8 cellular contexts compared by ENCODE assay signal in the genomic region with DNA sequence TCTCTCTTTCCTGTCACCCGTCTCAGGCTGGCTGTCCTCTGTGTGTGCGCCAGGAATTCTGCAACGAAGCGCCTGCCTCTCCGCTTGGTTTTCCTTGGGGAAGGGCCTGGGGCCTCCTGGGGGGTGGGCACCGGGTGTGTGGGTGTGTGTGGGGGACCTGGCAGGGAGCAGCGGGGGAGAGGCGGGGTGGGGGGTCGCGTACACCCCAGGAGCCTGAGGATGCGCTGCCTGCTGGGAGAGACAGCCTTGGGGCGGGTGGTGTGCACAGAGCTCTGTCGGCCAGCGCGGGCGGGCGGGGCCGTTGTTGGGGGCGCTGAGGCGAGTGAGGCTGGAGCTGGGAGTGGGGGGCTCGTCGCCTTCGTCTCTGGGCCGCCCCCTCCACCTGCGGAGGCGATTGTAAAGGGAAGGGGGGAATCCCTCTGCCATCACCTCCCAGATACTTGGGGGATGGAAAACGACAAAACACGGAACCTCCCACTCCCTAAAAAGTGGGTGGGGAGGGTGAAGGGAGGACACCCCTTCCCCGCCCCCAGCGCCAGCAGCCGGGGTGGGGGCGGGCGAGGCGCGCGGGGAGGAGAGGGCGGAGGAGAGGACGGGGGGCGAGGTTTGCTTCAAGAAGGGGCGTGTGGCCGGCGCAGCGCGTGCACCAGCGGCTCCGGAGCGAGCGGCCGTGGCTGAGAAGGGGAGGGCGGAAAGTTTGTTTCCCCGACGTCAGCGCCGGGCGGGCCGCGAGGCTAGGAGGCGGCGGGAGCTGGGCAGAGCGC. TPM values are rescaled to one million over a fixed set of nuclear protein-coding genes. Genes with fewer than 3 reads are reported as not detected.
DNase-seq lines count a peak whose midpoint lies in the region; ATAC-seq and TF ChIP-seq lines count a peak whose summit lies in the region.

PRRX2 (plus strand) TSS at position 640 of the 764 bp plus-strand sequence. CDS start 221 bp downstream, outside the sequence.

- peak within 1 kb of the TSS; percentile 76 for H3K4me3 ChIP-seq in AG04449 (ENCODE audit: low read depth, low read length)
- H3K4me3 ChIP-seq in adipocyte (ENCODE audit: low read length) = peak within 1 kb of the TSS; percentile 78
- H3K4me3 ChIP-seq in OCI-LY7 (ENCODE audit: low read depth, low read length, poor library complexity, severe bottlenecking) = no peak within 1 kb of the TSS

- POLR2A ChIA-PET in AG04449 (lab: Yijun Ruan, JAX) = interaction anchor here (1.0 to 1.4 kb wide), 2 partner anchors 8 to 67 kb away, joined by 3 to 5 read pairs; no protein-coding TSS in a partner anchor
- POLR2A ChIA-PET in OCI-LY7 (lab: Charles Lee) = no interaction called here

- no peak for TF ChIP-seq RAD21 in Ishikawa (IDR thresholded peaks at IDR 0.05; ENCODE audit: low read depth)

- TF ChIP-seq EP300 in Ishikawa (IDR thresholded peaks at IDR 0.05; ENCODE audit: borderline replicate concordance) = no peak

- H4K20me1 ChIP-seq in OCI-LY7 (ENCODE audit: insufficient read depth, low read length) = no peaks in the 10 kb centered on the region

- peaks cover 10% of the 10 kb centered on the region for H3K4me1 ChIP-seq in adipocyte (ENCODE audit: control insufficient read depth, insufficient read depth, low read length)
- no peaks in the 10 kb centered on the region for H3K4me1 ChIP-seq in OCI-LY7 (ENCODE audit: insufficient read depth, low read length, poor library complexity, severe bottlenecking)

- intact Hi-C loops in OCI-LY7 (cut with micrococcal nuclease; ENCODE audit: unreplicated experiment) = no loop called here

- no peak for TF ChIP-seq CTCF in AG04449 (IDR thresholded peaks at IDR 0.05; ENCODE audit: insufficient read depth, low read length, missing control alignments)
- no peak for TF ChIP-seq CTCF in OCI-LY7 (conservative IDR thresholded peaks at IDR 0.05; ENCODE audit: low read length)

- no TSS peak for BruUV-seq in OCI-LY7 (replicated peaks; lab: Mats Ljungman, UMichigan)

- H3K9me2 ChIP-seq in OCI-LY7 (ENCODE audit: insufficient read depth, low read length) = no peaks in the 10 kb centered on the region

- CTCF ChIA-PET in AG04449 (lab: Yijun Ruan, JAX) (interaction anchor here (0.5 to 1.4 kb wide), 2 partner anchors 22 to 62 kb away, joined by 3 read pairs; no protein-coding TSS in a partner anchor), OCI-LY7 (lab: Charles Lee; ENCODE audit: unreplicated experiment) (no interaction called here)

- H3K9ac ChIP-seq in adipocyte (ENCODE audit: low read length) = peak within 1 kb of the TSS; percentile 75

- no peak within 1 kb of the TSS for H3K27ac ChIP-seq in OCI-LY7 (ENCODE audit: low read depth, low read length, poor library complexity, severe bottlenecking)

- DNase-seq in AG04449 (ENCODE audit: low read depth, low spot score) = no peak
- peak; percentile 85 for DNase-seq in adipocyte (ENCODE audit: low read depth)
- peak; percentile 53 for DNase-seq in iris pigment epithelial cell (ENCODE audit: low read depth)
- DNase-seq in stimulated activated CD8-positive, alpha-beta memory T cell treated with anti-CD3 and anti-CD28 coated beads, Interleukin-4, amount 100 ng/mL, for 48 hours = peak; percentile 61
- DNase-seq in OCI-LY7 (ENCODE audit: low spot score) = no peak

- H3K27me3 ChIP-seq in adipocyte (replicated peaks; ENCODE audit: control insufficient read depth, insufficient read depth, low read length) = no peaks in the 10 kb centered on the region

- no peaks in the 10 kb centered on the region for H3K36me3 ChIP-seq in adipocyte (ENCODE audit: control insufficient read depth, insufficient read depth, low read length, severe bottlenecking)
- no peaks in the 10 kb centered on the region for H3K36me3 ChIP-seq in OCI-LY7 (ENCODE audit: insufficient read depth, low read length)

- ATAC-seq in HG02885 (IDR thresholded peaks at IDR 0.05; ENCODE audit: poor library complexity, unreplicated experiment) (no peak), GM18873 (IDR thresholded peaks at IDR 0.05; ENCODE audit: low FRiP score, unreplicated experiment) (no peak)

- no peak within 1 kb of the TSS for H2AFZ ChIP-seq in OCI-LY7 (ENCODE audit: low read length)

- H3K9me3 ChIP-seq in adipocyte (ENCODE audit: control insufficient read depth, low read length) (no peaks in the 10 kb centered on the region), OCI-LY7 (ENCODE audit: low read length) (no peaks in the 10 kb centered on the region)

- no peak within 1 kb of the TSS for H3K4me2 ChIP-seq in OCI-LY7 (ENCODE audit: low read length)

- no peaks in the 10 kb centered on the region for H3K79me2 ChIP-seq in OCI-LY7 (ENCODE audit: insufficient read depth, low read depth, low read length)

TF ChIP-seq in Ishikawa, 13 proteins besides CTCF, POLR2A, EP300 and RAD21:
- TF ChIP-seq MAX (IDR thresholded peaks at IDR 0.05) (peak; percentile 74), USF1 (IDR thresholded peaks at IDR 0.05) (no peak), ZBTB7A (IDR thresholded peaks at IDR 0.05; ENCODE audit: low read depth) (peak; percentile 76; the same call in 1 of the 2 replicates)

RNA-seq across cellular contexts. Expression of gene PRRX2, which starts in this region (rescaled TPM):
- total RNA-seq in OCI-LY7 (2014; rRNA removed; shearing (Covaris generic)) = not detected in 2 replicates
- not detected in 2 replicates for total RNA-seq in OCI-LY7 (2022)

Comparison
In these comparisons a context has a peak if more than half of its experiments do, and no peak if none do; other contexts are left out.
1. DNase-seq: peak in adipocyte (single experiment), iris pigment epithelial cell (single experiment) and stimulated activated CD8-positive, alpha-beta memory T cell treated with anti-CD3 and anti-CD28 coated beads, Interleukin-4, amount 100 ng/mL, for 48 hours (single experiment); none in AG04449 (single experiment) and OCI-LY7 (single experiment).